ENCODE assay signal across 8 cellular contexts in genomic region chr12:6540181-6540877, GRCh38. TPM values are rescaled to one million over a fixed set of nuclear protein-coding genes. Genes with fewer than 3 reads are reported as not detected.
A peak's percentile ranks its signal among the peaks of the same experiment; 100 is the strongest.
DNase-seq lines count a peak whose midpoint lies in the region; ATAC-seq, FAIRE-seq and TF ChIP-seq lines count a peak whose summit lies in the region.

No MANE protein-coding gene starts in this region.

- peaks cover 50% of the 10 kb centered on the region for H3K36me3 Mint-ChIP-seq in activated B cell treated with CpG ODN at 0.5 μM for 24 hours (ENCODE audit: low read depth)

- no peak overlapping the region for H2AFZ ChIP-seq in H1 (ENCODE audit: low read length)

- peak; percentile 77 for DNase-seq in GM10266 (ENCODE audit: extremely low spot score)
- peak; percentile 62 for DNase-seq in NCI-H1105 (lab: John Stamatoyannopoulos, UW)
- no peak for DNase-seq in activated B cell treated with CpG ODN at 0.5 μM for 24 hours
- peak in 1 of 2 experiments; percentile 87 for DNase-seq in H1 (ENCODE audit: low read depth in 1 of 2, low spot score in 2 of 2)
- DNase-seq in mucosa of descending colon: peak; percentile 96 to 97 (median 96)
- peak; percentile 91 to 94 for DNase-seq in upper lobe of left lung

- no peak overlapping the region for H2BK12ac ChIP-seq in H1 (ENCODE audit: low read depth, low read length)

- no peaks in the 10 kb centered on the region for H3K27me3 Mint-ChIP-seq in activated B cell treated with CpG ODN at 0.5 μM for 24 hours

- H3K9ac ChIP-seq in H1 (replicated peaks in 1 of 4; ENCODE audit: extremely low read depth in 1 of 4, low read depth in 3 of 4, low read length in 3 of 4): no peak overlapping the region

- POLR2A ChIA-PET in activated B cell treated with CpG ODN at 0.5 μM for 24 hours (lab: Charles Lee): interaction anchor here (0.9 to 4.2 kb wide), 9 partner anchors 9 to 344 kb away, joined by 3 to 43 read pairs (median 4); partner anchors contain the start of genes MRPL51 and VAMP1
- POLR2A ChIA-PET in H1 (lab: Charles Lee; ENCODE audit: partially characterized antibody): interaction anchor here (0.7 to 11.4 kb wide), 24 partner anchors 14 to 332 kb away, joined by 3 to 665 read pairs (median 6); partner anchors contain the start of genes IFFO1, MRPL51, NOP2 and SCNN1A

- TF ChIP-seq CTCF in GM10266 (IDR thresholded peaks at IDR 0.05; ENCODE audit: control insufficient read depth, insufficient read depth, low read depth, missing control alignments): peak; percentile 7
- no peak for TF ChIP-seq CTCF in activated B cell treated with CpG ODN at 0.5 μM for 24 hours (IDR thresholded peaks at IDR 0.05)
- TF ChIP-seq CTCF in H1 (IDR thresholded peaks at IDR 0.05; ENCODE audit: control extremely low read depth in 1 of 3, insufficient read depth in 1 of 3, low read depth in 1 of 3, low read length in 3 of 3): no peak
- no peak for TF ChIP-seq CTCF in mucosa of descending colon (IDR thresholded peaks at IDR 0.05)
- TF ChIP-seq CTCF in upper lobe of left lung (IDR thresholded peaks at IDR 0.05): no peak

- no peaks in the 10 kb centered on the region; the same call in 1 of the 2 replicates for H3K79me1 ChIP-seq in H1 (ENCODE audit: low read depth, low read length)

- H3K36me3 ChIP-seq in H1 (ENCODE audit: control insufficient read depth in 2 of 4, insufficient read depth in 4 of 4, low read length in 3 of 4) (peaks cover 24 to 35% (median 33%) of the 10 kb centered on the region in 4 experiments), mucosa of descending colon (ENCODE audit: low read depth) (peaks cover 7% of the 10 kb centered on the region), upper lobe of left lung (peaks cover 8 to 59% (median 36%) of the 10 kb centered on the region in 4 donors)

- H3K9me3 ChIP-seq in H1 (ENCODE audit: insufficient read depth in 2 of 2, low read depth in 1 of 2, low read length in 1 of 2) (no peaks in the 10 kb centered on the region), mucosa of descending colon (no peaks in the 10 kb centered on the region), upper lobe of left lung (no peaks in the 10 kb centered on the region)

- no peak overlapping the region for H2BK20ac ChIP-seq in H1 (ENCODE audit: low read length)

- TF ChIP-seq RAD21 in H1 (IDR thresholded peaks at IDR 0.05 in 1 of 2, conservative IDR thresholded peaks at IDR 0.05 in 1 of 2; ENCODE audit: low read depth in 2 of 2, low read length in 2 of 2): no peak

- H3K56ac ChIP-seq in H1 (replicated peaks; ENCODE audit: insufficient read length, low read depth, low read length): no peak overlapping the region

- H2AK5ac ChIP-seq in H1 (ENCODE audit: low read depth, low read length): peak overlapping the region; percentile 47; the same call in 1 of the 2 replicates

- peak overlapping the region; percentile 13; the same call in 1 of the 2 replicates for H2BK5ac ChIP-seq in H1 (ENCODE audit: low read depth, low read length)

- no peak overlapping the region; the same call in 1 of the 2 replicates for H3K18ac ChIP-seq in H1 (ENCODE audit: extremely low read depth, low read length)

- no peaks in the 10 kb centered on the region for H3K27me3 ChIP-seq in H1 (replicated peaks in 1 of 4; ENCODE audit: control insufficient read depth in 3 of 4, extremely low read depth in 1 of 4, insufficient read depth in 3 of 4, low read length in 3 of 4)
- no peaks in the 10 kb centered on the region for H3K27me3 ChIP-seq in upper lobe of left lung

- H3K9me3 Mint-ChIP-seq in activated B cell treated with CpG ODN at 0.5 μM for 24 hours: no peaks in the 10 kb centered on the region

- H2BK15ac ChIP-seq in H1 (ENCODE audit: low read length): no peak overlapping the region

- TF ChIP-seq POLR2A in H1 (IDR thresholded peaks at IDR 0.05; ENCODE audit: control extremely low read depth in 1 of 2, low read depth in 2 of 2, low read length in 2 of 2): peak in 1 of 2 experiments; percentile 45; a peak in 1 of 3 replicates
- TF ChIP-seq POLR2A in upper lobe of left lung (IDR thresholded peaks at IDR 0.05): no peak

- H3K27ac ChIP-seq in H1 (ENCODE audit: low read depth, low read length) (no peak overlapping the region), upper lobe of left lung (peak overlapping the region; percentile 67 to 79 (median 76))

- H3K4me1 Mint-ChIP-seq in activated B cell treated with CpG ODN at 0.5 μM for 24 hours: peaks cover 46% of the 10 kb centered on the region

- CTCF ChIA-PET in activated B cell treated with CpG ODN at 0.5 μM for 24 hours (lab: Charles Lee): interaction anchor here (1.2 to 4.3 kb wide), 6 partner anchors 13 to 254 kb away, joined by 3 to 111 read pairs (median 14); no protein-coding TSS in a partner anchor
- CTCF ChIA-PET in H1 (lab: Charles Lee; ENCODE audit: partially characterized antibody): interaction anchor here (0.8 to 24.9 kb wide), 15 partner anchors 9 to 213 kb away, joined by 3 to 462 read pairs (median 4); partner anchors contain the start of genes ACRBP, IFFO1, MLF2 and NOP2

- H3K14ac ChIP-seq in H1 (ENCODE audit: insufficient read length): no peak overlapping the region

- peak overlapping the region in 1 of 4 experiments; percentile 4; a peak in 2 of 8 replicates for H3K4me3 ChIP-seq in H1 (ENCODE audit: extremely low read depth in 1 of 4, insufficient read depth in 2 of 4, low read depth in 3 of 4, low read length in 4 of 4)
- no peak overlapping the region for H3K4me3 ChIP-seq in mucosa of descending colon
- H3K4me3 ChIP-seq in upper lobe of left lung: peak overlapping the region in 3 of 4 donors; percentile 2 to 34 (median 32)

- H4K20me1 ChIP-seq in H1 (replicated peaks in 1 of 2; ENCODE audit: control insufficient read depth in 1 of 2, insufficient read depth in 2 of 2, low read length in 2 of 2): peaks cover 6 to 22% of the 10 kb centered on the region in 2 experiments

- TF ChIP-seq EP300 in H1 (IDR thresholded peaks at IDR 0.05; ENCODE audit: borderline replicate concordance in 1 of 2, low read depth in 2 of 2, low read length in 2 of 2) (no peak), upper lobe of left lung (IDR thresholded peaks at IDR 0.05) (no peak)

- peaks cover 0 to 13% of the 10 kb centered on the region in 2 experiments; a peak in 2 of 4 replicates for H3K79me2 ChIP-seq in H1 (ENCODE audit: control insufficient read depth in 1 of 2, insufficient read depth in 2 of 2, low read length in 2 of 2)

- H3K27ac Mint-ChIP-seq in activated B cell treated with CpG ODN at 0.5 μM for 24 hours: peak overlapping the region; percentile 74

- H3K4me1 ChIP-seq in H1 (replicated peaks in 1 of 4; ENCODE audit: control insufficient read depth in 3 of 4, insufficient read depth in 4 of 4, low read length in 3 of 4): peaks cover 0 to 12% (median 10%) of the 10 kb centered on the region in 4 experiments; a peak in 5 of 7 replicates
- H3K4me1 ChIP-seq in mucosa of descending colon (ENCODE audit: low read depth): peaks cover 59% of the 10 kb centered on the region
- peaks cover 37 to 59% (median 51%) of the 10 kb centered on the region in 4 donors for H3K4me1 ChIP-seq in upper lobe of left lung

- peak overlapping the region; percentile 77 for H3K4me3 Mint-ChIP-seq in activated B cell treated with CpG ODN at 0.5 μM for 24 hours

- peak overlapping the region; percentile 34 to 52 for H3K4me2 ChIP-seq in H1 (ENCODE audit: insufficient read depth in 1 of 2, low read depth in 2 of 2, low read length in 2 of 2)

- WGBS in H1 (ENCODE audit: extremely low coverage in 1 of 2, insufficient coverage in 1 of 2, insufficient read length in 1 of 2, insufficient replicate concordance in 2 of 2, low coverage in 1 of 2, low lambda C conversion rate in 2 of 2, missing lambda C conversion rate in 1 of 2), 2 experiments: 38% methylated on average over 33 of the region's 35 CpGs; no CpG with 5 or more reads in 1 of the 2 experiments
- WGBS in upper lobe of left lung, 2 donors: 15 to 21% methylated on average over 14 to 21 of the region's 35 CpGs

- H2BK120ac ChIP-seq in H1 (replicated peaks; ENCODE audit: low read depth, low read length): no peak overlapping the region

- peaks cover 5% of the 10 kb centered on the region; the same call in 1 of the 2 replicates for H3K23me2 ChIP-seq in H1 (ENCODE audit: low read depth, low read length)

- no peak overlapping the region for H3K23ac ChIP-seq in H1 (ENCODE audit: insufficient read length)

- H4K91ac ChIP-seq in H1 (replicated peaks; ENCODE audit: insufficient read length, low read length): no peak overlapping the region

- H3K4ac ChIP-seq in H1 (replicated peaks; ENCODE audit: insufficient read length, low read depth, low read length): peak overlapping the region; percentile 28

- intact Hi-C loops in activated B cell treated with CpG ODN at 0.5 μM for 24 hours (cut with micrococcal nuclease) (no loop called here), mucosa of descending colon (cut with DNase I, micrococcal nuclease) (no loop called here)

- no peak for FAIRE-seq in H1 (lab: Jason Lieb, UNC)

- ATAC-seq in activated B cell treated with CpG ODN at 0.5 μM for 24 hours (ENCODE audit: low read depth): peak; percentile 45
- ATAC-seq in mucosa of descending colon: peak; percentile 83
- ATAC-seq in upper lobe of left lung (ENCODE audit: low FRiP score in 2 of 2): peak; percentile 88 to 92
- no peak for ATAC-seq in HG03280 (IDR thresholded peaks at IDR 0.05; ENCODE audit: unreplicated experiment)
- ATAC-seq in HG03135 (IDR thresholded peaks at IDR 0.05; ENCODE audit: unreplicated experiment): no peak

- H4K5ac ChIP-seq in H1 (ENCODE audit: insufficient read length, low read depth, low read length): no peak overlapping the region

- no peak overlapping the region for H4K8ac ChIP-seq in H1 (ENCODE audit: extremely low read depth, insufficient read depth, low read length)

RNA-seq across cellular contexts. Expression of gene GAPDH, which starts 6.0 kb away (rescaled TPM):
- total RNA-seq in activated B cell treated with CpG ODN at 0.5 μM for 24 hours (1,003 and 1,033 TPM in 2 replicates), mucosa of descending colon (1,000 to 10,000 TPM; 1,543 to 3,034 (median 2,070) TPM), upper lobe of left lung (1,000 to 10,000 TPM in 3 of 6 donors, 100 to 1,000 TPM in 3; 442 to 1,402 (median 931) TPM)
- total RNA-seq in H1 (2021; fragmentation: NEBNext Ultra II Directional; extraction: Animal tissue kit (Norgen Biotek cat#: 25700)): 5,175 and 5,215 TPM in 2 replicates
- 15,878 and 16,791 TPM in 2 replicates for polyA plus RNA-seq in H1 (2011; rRNA removed)
- 15,311 TPM for polyA plus RNA-seq in H1 (2011; cell fraction: cytosol; rRNA removed)
- polyA plus RNA-seq in H1 (2011; cell fraction: nucleus; rRNA removed): 11,358 TPM
- 6,320 to 9,842 TPM (median 9,706 TPM) in 4 replicates for polyA plus RNA-seq in H1 (2012, experiment 1 of 2)
- polyA plus RNA-seq in H1 (2012, experiment 2 of 2): 9,111 TPM
- polyA plus RNA-seq in H1 (2013, experiment 1 of 2): 3,841 TPM
- 3,883 TPM for polyA plus RNA-seq in H1 (2013, experiment 2 of 2)
- polyA minus RNA-seq in H1 (2011; rRNA and poly(A)+ RNA removed): 9,722 and 10,058 TPM in 2 replicates
- 5,130 TPM for polyA minus RNA-seq in H1 (2011; cell fraction: cytosol; rRNA and poly(A)+ RNA removed)
- 3,036 TPM for polyA minus RNA-seq in H1 (2011; cell fraction: nucleus; rRNA and poly(A)+ RNA removed)

RNA-seq across cellular contexts. Expression of gene IFFO1, which starts 15.5 kb away (rescaled TPM):
- total RNA-seq in activated B cell treated with CpG ODN at 0.5 μM for 24 hours (23.6 and 25.9 TPM in 2 replicates), mucosa of descending colon (10 to 100 TPM in 1 of 3 donors, 1 to 10 TPM in 2; 3.6 to 22.4 (median 8.2) TPM), upper lobe of left lung (100 to 1,000 TPM in 1 of 6 donors, 10 to 100 TPM in 5; 13.3 to 108 (median 32.0) TPM)
- 11.8 and 12.2 TPM in 2 replicates for total RNA-seq in H1 (2021; fragmentation: NEBNext Ultra II Directional; extraction: Animal tissue kit (Norgen Biotek cat#: 25700))
- 12.8 and 16.4 TPM in 2 replicates for polyA plus RNA-seq in H1 (2011; rRNA removed)
- polyA plus RNA-seq in H1 (2011; cell fraction: cytosol; rRNA removed): 15.3 TPM
- polyA plus RNA-seq in H1 (2011; cell fraction: nucleus; rRNA removed): 40.6 TPM
- 8.2 to 13.3 TPM (median 13.2 TPM) in 4 replicates for polyA plus RNA-seq in H1 (2012, experiment 1 of 2)
- 7.8 TPM for polyA plus RNA-seq in H1 (2012, experiment 2 of 2)
- polyA plus RNA-seq in H1 (2013, experiment 1 of 2): 11.5 TPM
- polyA plus RNA-seq in H1 (2013, experiment 2 of 2): 9.5 TPM
- 4.7 and 4.9 TPM in 2 replicates for polyA minus RNA-seq in H1 (2011; rRNA and poly(A)+ RNA removed)
- polyA minus RNA-seq in H1 (2011; cell fraction: cytosol; rRNA and poly(A)+ RNA removed): 3.6 TPM
- polyA minus RNA-seq in H1 (2011; cell fraction: nucleus; rRNA and poly(A)+ RNA removed): 10.6 TPM

RNA-seq across cellular contexts. Expression of gene NOP2, which starts 27.8 kb away (rescaled TPM):
- 114 and 121 TPM in 2 replicates for total RNA-seq in activated B cell treated with CpG ODN at 0.5 μM for 24 hours
- 82.6 and 85.6 TPM in 2 replicates for total RNA-seq in H1 (2021; fragmentation: NEBNext Ultra II Directional; extraction: Animal tissue kit (Norgen Biotek cat#: 25700))
- 34.4 and 35.4 TPM in 2 replicates for polyA plus RNA-seq in H1 (2011; rRNA removed)
- 55.4 TPM for polyA plus RNA-seq in H1 (2011; cell fraction: cytosol; rRNA removed)
- 191 TPM for polyA plus RNA-seq in H1 (2011; cell fraction: nucleus; rRNA removed)
- polyA plus RNA-seq in H1 (2012, experiment 1 of 2): 73.4 to 85.0 TPM (median 77.9 TPM) in 4 replicates
- 49.2 TPM for polyA plus RNA-seq in H1 (2012, experiment 2 of 2)
- polyA plus RNA-seq in H1 (2013, experiment 1 of 2): 63.9 TPM
- polyA plus RNA-seq in H1 (2013, experiment 2 of 2): 51.3 TPM
- 29.8 and 75.1 TPM in 2 replicates for polyA minus RNA-seq in H1 (2011; rRNA and poly(A)+ RNA removed)
- polyA minus RNA-seq in H1 (2011; cell fraction: cytosol; rRNA and poly(A)+ RNA removed): 26.6 TPM
- 45.4 TPM for polyA minus RNA-seq in H1 (2011; cell fraction: nucleus; rRNA and poly(A)+ RNA removed)
- total RNA-seq in mucosa of descending colon: 10 to 100 TPM; 26.1 to 32.4 (median 26.6) TPM
- total RNA-seq in upper lobe of left lung: 10 to 100 TPM; 19.4 to 49.2 (median 36.6) TPM

RNA-seq across cellular contexts. Expression of gene NCAPD2, which starts 46.4 kb away (rescaled TPM):
- total RNA-seq in activated B cell treated with CpG ODN at 0.5 μM for 24 hours: 38.4 and 40.9 TPM in 2 replicates
- total RNA-seq in H1 (2021; fragmentation: NEBNext Ultra II Directional; extraction: Animal tissue kit (Norgen Biotek cat#: 25700)): 129 and 132 TPM in 2 replicates
- polyA plus RNA-seq in H1 (2011; rRNA removed): 55.8 and 69.6 TPM in 2 replicates
- 80.8 TPM for polyA plus RNA-seq in H1 (2011; cell fraction: cytosol; rRNA removed)
- 136 TPM for polyA plus RNA-seq in H1 (2011; cell fraction: nucleus; rRNA removed)
- 87.4 to 104 TPM (median 95.1 TPM) in 4 replicates for polyA plus RNA-seq in H1 (2012, experiment 1 of 2)
- 28.6 TPM for polyA plus RNA-seq in H1 (2012, experiment 2 of 2)
- polyA plus RNA-seq in H1 (2013, experiment 1 of 2): 55.8 TPM
- polyA plus RNA-seq in H1 (2013, experiment 2 of 2): 51.4 TPM
- 177 and 197 TPM in 2 replicates for polyA minus RNA-seq in H1 (2011; rRNA and poly(A)+ RNA removed)
- polyA minus RNA-seq in H1 (2011; cell fraction: cytosol; rRNA and poly(A)+ RNA removed): 94.8 TPM
- 106 TPM for polyA minus RNA-seq in H1 (2011; cell fraction: nucleus; rRNA and poly(A)+ RNA removed)
- total RNA-seq in mucosa of descending colon: 10 to 100 TPM; 25.5 to 47.0 (median 26.0) TPM
- total RNA-seq in upper lobe of left lung: 10 to 100 TPM; 15.4 to 43.0 (median 25.5) TPM

RNA-seq across cellular contexts. Expression of gene MRPL51, which starts 47.3 kb away (rescaled TPM):
- total RNA-seq in activated B cell treated with CpG ODN at 0.5 μM for 24 hours: 130 and 145 TPM in 2 replicates
- total RNA-seq in H1 (2021; fragmentation: NEBNext Ultra II Directional; extraction: Animal tissue kit (Norgen Biotek cat#: 25700)): 318 and 331 TPM in 2 replicates
- 101 and 119 TPM in 2 replicates for polyA plus RNA-seq in H1 (2011; rRNA removed)
- polyA plus RNA-seq in H1 (2011; cell fraction: cytosol; rRNA removed): 179 TPM
- 62.0 TPM for polyA plus RNA-seq in H1 (2011; cell fraction: nucleus; rRNA removed)
- polyA plus RNA-seq in H1 (2012, experiment 1 of 2): 250 to 352 TPM (median 276 TPM) in 4 replicates
- polyA plus RNA-seq in H1 (2012, experiment 2 of 2): 64.2 TPM
- 764 TPM for polyA plus RNA-seq in H1 (2013, experiment 1 of 2)
- 884 TPM for polyA plus RNA-seq in H1 (2013, experiment 2 of 2)
- 25.9 and 35.9 TPM in 2 replicates for polyA minus RNA-seq in H1 (2011; rRNA and poly(A)+ RNA removed)
- polyA minus RNA-seq in H1 (2011; cell fraction: cytosol; rRNA and poly(A)+ RNA removed): 36.5 TPM
- polyA minus RNA-seq in H1 (2011; cell fraction: nucleus; rRNA and poly(A)+ RNA removed): 27.2 TPM
- 100 to 1,000 TPM; 119 to 143 (median 136) TPM for total RNA-seq in mucosa of descending colon
- 100 to 1,000 TPM in 2 of 6 donors, 10 to 100 TPM in 4; 40.1 to 125 (median 67.2) TPM for total RNA-seq in upper lobe of left lung

Comparison
In these comparisons a context has a peak if more than half of its experiments do, and no peak if none do; other contexts are left out.
1. ATAC-seq: peak in activated B cell treated with CpG ODN at 0.5 μM for 24 hours (single experiment), mucosa of descending colon (single experiment) and upper lobe of left lung (2 of 2); none in HG03280 (single experiment) and HG03135 (single experiment).